8 cellular contexts compared by ENCODE assay signal in genomic region chr16:88811600-88811849, GRCh38. TPM values are rescaled to one million over a fixed set of nuclear protein-coding genes. Genes with fewer than 3 reads are reported as not detected.
DNase-seq lines count a peak whose midpoint lies in the region; ATAC-seq and TF ChIP-seq lines count a peak whose summit lies in the region.

No MANE protein-coding gene starts in this region.

- peaks cover 9% of the 10 kb centered on the region for H3K4me1 ChIP-seq in mesodermal cell (ENCODE audit: control insufficient read depth, insufficient read depth, low read length, poor library complexity, severe bottlenecking)

- no peak for TF ChIP-seq CTCF in astrocyte of the cerebellum (IDR thresholded peaks at IDR 0.05; ENCODE audit: low read depth, low read length, missing control alignments)

- ATAC-seq in GM18520 (IDR thresholded peaks at IDR 0.05; ENCODE audit: unreplicated experiment) (peak; percentile 25), HG02943 (IDR thresholded peaks at IDR 0.05; ENCODE audit: low read depth, unreplicated experiment) (peak; percentile 23)

- DNase-seq in astrocyte of the cerebellum (ENCODE audit: low read depth) (no peak), SKM-1 (lab: John Stamatoyannopoulos, UW; ENCODE audit: unreplicated experiment) (no peak), kidney glomerular epithelial cell (lab: John Stamatoyannopoulos, UW) (no peak), T-helper 9 cell (no peak), SW480 (ENCODE audit: low spot score) (no peak)

- peaks cover 43% of the 10 kb centered on the region for H3K36me3 ChIP-seq in mesodermal cell (ENCODE audit: control insufficient read depth, insufficient read depth, low read length)

- peak overlapping the region; percentile 96 for H3K27ac ChIP-seq in mesodermal cell (ENCODE audit: low read depth, low read length, severe bottlenecking)

- in situ Hi-C loops in astrocyte of the cerebellum (cut with HindIII; ENCODE audit: low sequenced_read_pairs): no loop called here

- 0 to 1% methylated on average over 14 to 15 of the region's 30 CpGs for WGBS in mesodermal cell (ENCODE audit: insufficient coverage in 2 of 2), 2 experiments

- H3K4me3 ChIP-seq in astrocyte of the cerebellum (ENCODE audit: low read depth, low read length): peak overlapping the region; percentile 65
- peak overlapping the region; percentile 64 for H3K4me3 ChIP-seq in mesodermal cell (ENCODE audit: extremely low read depth, insufficient read depth, low read length, poor library complexity, severe bottlenecking)

- no peaks in the 10 kb centered on the region for H3K9me3 ChIP-seq in mesodermal cell (ENCODE audit: control insufficient read depth, low read length)

RNA-seq across cellular contexts. Expression of gene APRT, which starts 0.2 kb away (rescaled TPM):
- 112 TPM for polyA plus RNA-seq in mesodermal cell (2013, experiment 1 of 2)
- polyA plus RNA-seq in mesodermal cell (2013, experiment 2 of 2): 94.0 TPM

RNA-seq across cellular contexts. Expression of gene CDT1, which starts 7.9 kb away (rescaled TPM):
- polyA plus RNA-seq in mesodermal cell (2013, experiment 1 of 2): 23.4 TPM
- polyA plus RNA-seq in mesodermal cell (2013, experiment 2 of 2): 24.0 TPM

RNA-seq across cellular contexts. Expression of gene PIEZO1, which starts 26.5 kb away (rescaled TPM):
- polyA plus RNA-seq in mesodermal cell (2013, experiment 1 of 2): 99.8 TPM
- polyA plus RNA-seq in mesodermal cell (2013, experiment 2 of 2): 78.4 TPM

RNA-seq across cellular contexts. Expression of gene GALNS, which starts 45.2 kb away (rescaled TPM):
- polyA plus RNA-seq in mesodermal cell (2013, experiment 1 of 2): 12.8 TPM
- 11.8 TPM for polyA plus RNA-seq in mesodermal cell (2013, experiment 2 of 2)

RNA-seq across cellular contexts. Expression of gene TRAPPC2L, which starts 45.4 kb away (rescaled TPM):
- 72.3 TPM for polyA plus RNA-seq in mesodermal cell (2013, experiment 1 of 2)
- polyA plus RNA-seq in mesodermal cell (2013, experiment 2 of 2): 86.7 TPM
